ENCODE assay signal across 13 cellular contexts in the genomic region with DNA sequence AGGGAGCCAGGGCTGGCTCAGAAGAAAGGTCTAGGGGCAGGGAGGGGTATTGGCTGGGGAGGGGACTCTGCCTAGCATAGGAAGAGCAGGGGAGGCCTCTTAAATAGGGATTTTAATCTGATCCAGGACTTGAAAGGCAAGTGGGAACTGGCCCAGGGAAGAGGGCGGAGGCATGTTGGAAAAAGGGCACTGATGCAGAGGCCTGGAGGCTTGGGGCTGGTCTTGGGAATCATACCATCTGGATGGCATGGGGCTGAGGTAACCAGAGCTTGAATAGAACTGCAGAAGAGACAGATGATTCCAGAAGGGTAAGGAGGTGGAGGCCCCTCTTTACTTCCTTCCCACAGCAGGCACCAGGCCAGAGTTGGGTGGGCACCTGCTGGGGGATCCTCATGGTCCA. TPM values are rescaled to one million over a fixed set of nuclear protein-coding genes. Genes with fewer than 3 reads are reported as not detected.
DNase-seq lines count a peak whose midpoint lies in the region; ATAC-seq and TF ChIP-seq lines count a peak whose summit lies in the region.
"Had no signal": no experiment of that assay in that cellular context is flagged by ENCODE, and none has a peak within 500 bp of the region (broad histone marks: within the 10 kb centered on the region; RNA-seq: fewer than 3 reads in every experiment).

No MANE protein-coding gene starts in this region.

- no peak for DNase-seq in stimulated activated naive CD8-positive, alpha-beta T cell treated with anti-CD3 and anti-CD28 coated beads, Interleukin-15, amount 100 ng/mL, for 72 hours
- no peak for DNase-seq in stimulated activated naive CD8-positive, alpha-beta T cell treated with anti-CD3 and anti-CD28 coated beads, Interleukin-15, Interleukin-2, amounts not matched to agents 100 U/mL and 50 U/mL, for 24 hours
- peak; percentile 42 for DNase-seq in mammary epithelial cell
- DNase-seq in natural killer cell = no peak
- DNase-seq in NCI-H2196 treated with DMSO at 0.1 percent for 48 hours (lab: John Stamatoyannopoulos, UW; ENCODE audit: unreplicated experiment) = no peak
- no peak for DNase-seq in SIG-M5 (lab: John Stamatoyannopoulos, UW)
- no peak for DNase-seq in NCI-H2081 (lab: John Stamatoyannopoulos, UW)
- DNase-seq in stimulated activated CD4-positive, alpha-beta T cell treated with anti-CD3 and anti-CD28 coated beads, Interleukin-12 subunit alpha, Interleukin-12 subunit beta, amount 100 ng/mL, for 4 hours = no peak
- DNase-seq: activated gamma-delta T cell, DMS153, head of caudate nucleus had no signal

- TF ChIP-seq CTCF in mammary epithelial cell (conservative IDR thresholded peaks at IDR 0.05 in 1 of 2, IDR thresholded peaks at IDR 0.05 in 1 of 2; ENCODE audit: extremely low read depth in 1 of 2, insufficient read depth in 1 of 2, low read depth in 1 of 2, low read length in 2 of 2) (no peak), natural killer cell (IDR thresholded peaks at IDR 0.05) (no peak)

- 0% methylated on average over 1 of the region's 1 CpG for WGBS in mammary epithelial cell (ENCODE audit: low coverage, missing lambda C conversion rate)

- H3K9ac ChIP-seq in mammary epithelial cell (ENCODE audit: insufficient read depth, low read length) = no peak overlapping the region

- no peaks in the 10 kb centered on the region for H3K27me3 ChIP-seq in mammary epithelial cell (ENCODE audit: insufficient read depth, low read length)

- no peaks in the 10 kb centered on the region for H3K79me2 ChIP-seq in mammary epithelial cell (ENCODE audit: insufficient read depth, low read length)

- CTCF ChIA-PET in mammary epithelial cell (lab: Charles Lee; ENCODE audit: low non-redundant PET) = no interaction called here

- no peaks in the 10 kb centered on the region for H3K27me3 Mint-ChIP-seq in stimulated activated naive CD8-positive, alpha-beta T cell treated with anti-CD3 and anti-CD28 coated beads, Interleukin-15, amount 100 ng/mL, for 72 hours
- no peaks in the 10 kb centered on the region for H3K27me3 Mint-ChIP-seq in natural killer cell (ENCODE audit: low read depth in 2 of 2)

- H3K9me3 ChIP-seq in mammary epithelial cell (replicated peaks; ENCODE audit: insufficient read depth, low read length) = peaks cover 7% of the 10 kb centered on the region

- in situ Hi-C loops in mammary epithelial cell (cut with MboI; ENCODE audit: low sequenced_read_pairs in 2 of 2) = no loop called here

- no peak for ATAC-seq in stimulated activated naive CD8-positive, alpha-beta T cell treated with anti-CD3 and anti-CD28 coated beads, Interleukin-15, amount 100 ng/mL, for 72 hours
- ATAC-seq in stimulated activated naive CD8-positive, alpha-beta T cell treated with anti-CD3 and anti-CD28 coated beads, Interleukin-15, Interleukin-2, amounts not matched to agents 100 U/mL and 50 U/mL, for 24 hours = no peak
- no peak for ATAC-seq in natural killer cell

- H3K27ac Mint-ChIP-seq in stimulated activated naive CD8-positive, alpha-beta T cell treated with anti-CD3 and anti-CD28 coated beads, Interleukin-15, amount 100 ng/mL, for 72 hours = peak overlapping the region; percentile 3 to 13
- peak overlapping the region; percentile 85 to 93 for H3K27ac Mint-ChIP-seq in natural killer cell

- no peaks in the 10 kb centered on the region for H4K20me1 ChIP-seq in mammary epithelial cell (ENCODE audit: insufficient read depth, low read length)

- peak overlapping the region in 1 of 3 experiments; percentile 12 for H3K4me3 ChIP-seq in mammary epithelial cell (replicated peaks in 1 of 3; ENCODE audit: insufficient read depth in 1 of 3, low read depth in 2 of 3, low read length in 3 of 3)
- H3K4me3 ChIP-seq: SK-N-MC had no signal

- no peaks in the 10 kb centered on the region for H3K36me3 ChIP-seq in mammary epithelial cell (ENCODE audit: insufficient read depth, low read length)

- peak overlapping the region; percentile 73 for H2AFZ ChIP-seq in mammary epithelial cell (ENCODE audit: low read depth, low read length)

- peaks cover 18% of the 10 kb centered on the region for H3K4me1 Mint-ChIP-seq in stimulated activated naive CD8-positive, alpha-beta T cell treated with anti-CD3 and anti-CD28 coated beads, Interleukin-15, amount 100 ng/mL, for 72 hours
- H3K4me1 Mint-ChIP-seq in natural killer cell = peaks cover 29 to 38% of the 10 kb centered on the region in 2 donors

- peaks cover 12 to 17% of the 10 kb centered on the region in 2 donors for H3K9me3 Mint-ChIP-seq in stimulated activated naive CD8-positive, alpha-beta T cell treated with anti-CD3 and anti-CD28 coated beads, Interleukin-15, amount 100 ng/mL, for 72 hours
- H3K9me3 Mint-ChIP-seq in natural killer cell = no peaks in the 10 kb centered on the region

- no peak overlapping the region for H3K27ac ChIP-seq in mammary epithelial cell (ENCODE audit: insufficient read depth, low read depth, low read length)
- H3K27ac ChIP-seq: HL-60, SK-N-MC had no signal

- dilution Hi-C loops in mammary epithelial cell (cut with HindIII; ENCODE audit: low sequenced_read_pairs) = loop anchor here (5.0 kb wide), 1 partner anchor 76 kb away; no protein-coding TSS in a partner anchor

- peaks cover 24% of the 10 kb centered on the region for H3K4me1 ChIP-seq in mammary epithelial cell (ENCODE audit: insufficient read depth, low read length)

- BruUV-seq in mammary epithelial cell (replicated peaks; lab: Mats Ljungman, UMichigan) = no TSS peak

- no peak overlapping the region for H3K4me3 Mint-ChIP-seq in stimulated activated naive CD8-positive, alpha-beta T cell treated with anti-CD3 and anti-CD28 coated beads, Interleukin-15, amount 100 ng/mL, for 72 hours
- H3K4me3 Mint-ChIP-seq in natural killer cell = no peak overlapping the region

- no peaks in the 10 kb centered on the region for H3K36me3 Mint-ChIP-seq in natural killer cell

- peak overlapping the region; percentile 48 for H3K4me2 ChIP-seq in mammary epithelial cell (ENCODE audit: insufficient read depth, low read depth, low read length)

- intact Hi-C loops in mammary epithelial cell (cut with micrococcal nuclease) (loop anchor here (1.0 kb wide), 1 partner anchor 14 kb away; no protein-coding TSS in a partner anchor), natural killer cell (cut with micrococcal nuclease) (no loop called here)

RNA-seq across cellular contexts. Expression of gene CERS4, which starts 29.1 kb away (rescaled TPM):
- 10 to 100 TPM; 21.0 to 23.3 TPM for total RNA-seq in mammary epithelial cell
- 18.9 TPM for polyA plus RNA-seq in mammary epithelial cell
- 32.9 TPM for polyA minus RNA-seq in mammary epithelial cell
- 10 to 100 TPM; 50.0 to 70.8 (median 69.8) TPM for total RNA-seq in natural killer cell
